9 cellular contexts compared by ENCODE assay signal in genomic region chr9:21974230-21974541, GRCh38. TPM values are rescaled to one million over a fixed set of nuclear protein-coding genes. Genes with fewer than 3 reads are reported as not detected.
DNase-seq lines count a peak whose midpoint lies in the region; ATAC-seq, FAIRE-seq and TF ChIP-seq lines count a peak whose summit lies in the region.
"Had no signal": no experiment of that assay in that cellular context is flagged by ENCODE, and none has a peak within 500 bp of the region (broad histone marks: within the 10 kb centered on the region; RNA-seq: fewer than 3 reads in every experiment).

No MANE protein-coding gene starts in this region.

- intact Hi-C loops in lower lobe of right lung (cut with DNase I) = no loop called here

- ATAC-seq in activated naive CD8-positive, alpha-beta T cell treated with anti-CD3 and anti-CD28 coated beads, Interleukin-2, amount 10 ng/mL, durations not matched to agents 7 days and 5 days (ENCODE audit: low read depth) = no peak
- ATAC-seq in lower lobe of right lung (peak in 1 of 2 donors; percentile 9), HG02938 (IDR thresholded peaks at IDR 0.05; ENCODE audit: unreplicated experiment) (no peak), GM21619 (IDR thresholded peaks at IDR 0.05; ENCODE audit: unreplicated experiment) (no peak)

- H3K4me1 ChIP-seq in lower lobe of right lung = peaks cover 25% of the 10 kb centered on the region

- H3K27ac ChIP-seq in lower lobe of right lung = no peak overlapping the region

- DNase-seq in AG04449 (ENCODE audit: low read depth, low spot score) (no peak), GM19239 (ENCODE audit: insufficient read length, low spot score) (no peak), lower lobe of right lung (no peak), NCI-H1048 (lab: John Stamatoyannopoulos, UW) (no peak)
- no peak for DNase-seq in activated naive CD8-positive, alpha-beta T cell treated with anti-CD3 and anti-CD28 coated beads, Interleukin-2, amount 10 ng/mL, durations not matched to agents 7 days and 5 days
- no peak for DNase-seq in activated CD4-positive, CD25-positive, alpha-beta regulatory T cell treated with anti-CD3 and anti-CD28 coated beads, Interleukin-2, amount 50 U/mL, for 72 hours
- DNase-seq: amniotic stem cell had no signal

- TF ChIP-seq CTCF in AG04449 (IDR thresholded peaks at IDR 0.05; ENCODE audit: insufficient read depth, low read length, missing control alignments) (no peak), lower lobe of right lung (IDR thresholded peaks at IDR 0.05) (no peak)

- peaks cover 29% of the 10 kb centered on the region for H3K4me1 Mint-ChIP-seq in activated naive CD8-positive, alpha-beta T cell treated with anti-CD3 and anti-CD28 coated beads, Interleukin-2, amount 10 ng/mL, durations not matched to agents 7 days and 5 days

- CTCF ChIA-PET in AG04449 (lab: Yijun Ruan, JAX) = interaction anchor here (0.9 to 1.4 kb wide), 2 partner anchors 11 to 34 kb away, joined by 3 to 4 read pairs; no protein-coding TSS in a partner anchor

- H3K27me3 ChIP-seq in lower lobe of right lung (ENCODE audit: low read depth) = peaks cover 98% of the 10 kb centered on the region

- no peaks in the 10 kb centered on the region for H3K36me3 ChIP-seq in lower lobe of right lung

- peaks cover 94% of the 10 kb centered on the region for H3K27me3 Mint-ChIP-seq in activated naive CD8-positive, alpha-beta T cell treated with anti-CD3 and anti-CD28 coated beads, Interleukin-2, amount 10 ng/mL, durations not matched to agents 7 days and 5 days

- H3K36me3 Mint-ChIP-seq in activated naive CD8-positive, alpha-beta T cell treated with anti-CD3 and anti-CD28 coated beads, Interleukin-2, amount 10 ng/mL, durations not matched to agents 7 days and 5 days = peaks cover 8% of the 10 kb centered on the region

- peak overlapping the region; percentile 68 for H3K4me3 ChIP-seq in AG04449 (ENCODE audit: low read depth, low read length)
- H3K4me3 ChIP-seq in lower lobe of right lung = peak overlapping the region; percentile 53

- no peaks in the 10 kb centered on the region for H3K9me3 ChIP-seq in lower lobe of right lung

- POLR2A ChIA-PET in AG04449 (lab: Yijun Ruan, JAX) = no interaction called here
- POLR2A ChIA-PET in activated naive CD8-positive, alpha-beta T cell treated with anti-CD3 and anti-CD28 coated beads, Interleukin-2, amount 10 ng/mL, durations not matched to agents 7 days and 5 days (lab: Charles Lee) = no interaction called here

- H3K27ac Mint-ChIP-seq in activated naive CD8-positive, alpha-beta T cell treated with anti-CD3 and anti-CD28 coated beads, Interleukin-2, amount 10 ng/mL, durations not matched to agents 7 days and 5 days = peak overlapping the region; percentile 27

- peak; percentile 8 for FAIRE-seq in GM19239 (lab: Jason Lieb, UNC)

- peaks cover 6% of the 10 kb centered on the region for H3K9me3 Mint-ChIP-seq in activated naive CD8-positive, alpha-beta T cell treated with anti-CD3 and anti-CD28 coated beads, Interleukin-2, amount 10 ng/mL, durations not matched to agents 7 days and 5 days

- peak overlapping the region; percentile 92 for H3K4me3 Mint-ChIP-seq in activated naive CD8-positive, alpha-beta T cell treated with anti-CD3 and anti-CD28 coated beads, Interleukin-2, amount 10 ng/mL, durations not matched to agents 7 days and 5 days

RNA-seq across cellular contexts. Expression of gene CDKN2A, which starts 20.0 kb away (rescaled TPM):
- 10 to 100 TPM; 19.3 to 20.4 TPM for total RNA-seq in activated naive CD8-positive, alpha-beta T cell treated with anti-CD3 and anti-CD28 coated beads, Interleukin-2, amount 10 ng/mL, durations not matched to agents 7 days and 5 days
- total RNA-seq in lower lobe of right lung = 8.4 TPM

RNA-seq across cellular contexts. Expression of gene CDKN2B-AS1, which starts 20.4 kb away (rescaled TPM):
- total RNA-seq in activated naive CD8-positive, alpha-beta T cell treated with anti-CD3 and anti-CD28 coated beads, Interleukin-2, amount 10 ng/mL, durations not matched to agents 7 days and 5 days = 1 to 10 TPM; 3.7 to 5.1 TPM
- 2.4 TPM for total RNA-seq in lower lobe of right lung

RNA-seq across cellular contexts. Expression of gene CDKN2B, which starts 34.9 kb away (rescaled TPM):
- total RNA-seq in activated naive CD8-positive, alpha-beta T cell treated with anti-CD3 and anti-CD28 coated beads, Interleukin-2, amount 10 ng/mL, durations not matched to agents 7 days and 5 days = 1 to 10 TPM; 1.4 to 2.1 TPM
- total RNA-seq in lower lobe of right lung = 17.9 TPM
